In the genomic region with DNA sequence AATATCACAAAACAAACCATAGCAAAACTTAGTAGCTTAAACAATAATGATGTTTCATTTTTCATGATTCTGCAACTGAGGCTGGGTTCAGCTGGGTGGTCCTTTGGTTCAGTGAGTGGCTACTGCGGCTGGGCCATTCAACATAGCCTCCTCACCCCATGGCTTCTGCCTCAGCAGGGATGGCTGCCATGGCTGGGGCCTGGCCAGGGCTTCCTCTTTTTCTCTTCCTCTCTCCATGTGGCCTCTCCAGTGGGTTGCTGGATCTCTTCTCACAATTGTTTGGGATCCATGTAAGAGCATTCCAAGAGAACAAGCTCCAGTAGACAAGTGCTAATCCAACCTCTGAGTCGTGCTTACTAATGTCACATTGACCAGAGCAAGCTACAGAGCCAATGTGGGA, we compare ENCODE assay signal across 25 cellular contexts.
"Had no signal": no experiment of that assay in that cellular context is flagged by ENCODE, and none has a peak within 500 bp of the region (broad histone marks: within the 10 kb centered on the region; RNA-seq: fewer than 3 reads in every experiment).

No MANE protein-coding gene starts in this region.

- H3K9ac ChIP-seq: neural progenitor cell had no signal

- H3K9me3 ChIP-seq: colonic mucosa, esophagus muscularis mucosa, mucosa of descending colon, psoas muscle, sigmoid colon, spleen, testis, tibial artery had no signal

- FAIRE-seq: endothelial cell of umbilical vein had no signal

- H3K27ac ChIP-seq: colonic mucosa, esophagus muscularis mucosa, neural progenitor cell, psoas muscle, sigmoid colon, skin epidermis, spleen, testis, tibial artery had no signal

- H3K4me1 ChIP-seq: colonic mucosa, esophagus muscularis mucosa, neural progenitor cell, psoas muscle, sigmoid colon, spleen, testis, tibial artery had no signal

- DNase-seq: colonic mucosa; effector memory CD4-positive, alpha-beta T cell; foreskin melanocyte; hypothalamus; immature natural killer cell; islet precursor cell; kidney glomerular epithelial cell; left ventricle myocardium superior; mucosa of descending colon; naive thymus-derived CD4-positive, alpha-beta T cell; psoas muscle; right cardiac atrium; sigmoid colon; spleen; stimulated activated CD4-positive, alpha-beta T cell treated with anti-CD3 and anti-CD28 coated beads, Interleukin-4, amount 100 ng/mL, for 4 hours; stimulated activated naive CD8-positive, alpha-beta T cell treated with anti-CD3 and anti-CD28 coated beads, Interleukin-15, Interleukin-2, amounts not matched to agents 100 U/mL and 50 U/mL, for 24 hours; substantia nigra; testis; tibial artery had no signal

- H3K4me3 ChIP-seq: colonic mucosa, esophagus muscularis mucosa, lung, mucosa of descending colon, neural progenitor cell, psoas muscle, sigmoid colon, skin epidermis, spleen, testis, tibial artery had no signal

- H3K36me3 ChIP-seq: colonic mucosa, esophagus muscularis mucosa, neural progenitor cell, sigmoid colon, spleen, tibial artery had no signal

- ATAC-seq: left ventricle myocardium superior; mucosa of descending colon; naive thymus-derived CD4-positive, alpha-beta T cell; psoas muscle; right cardiac atrium; stimulated activated memory B cell treated with anti-CD40 and anti-IgM and Interleukin-4, amounts not matched to agents 10 μg/mL and 1 μg/mL and 100 μg/mL, for 72 hours; stimulated activated naive CD8-positive, alpha-beta T cell treated with anti-CD3 and anti-CD28 coated beads, Interleukin-15, Interleukin-2, amounts not matched to agents 100 U/mL and 50 U/mL, for 24 hours had no signal

- H3K4me2 ChIP-seq: neural progenitor cell had no signal

- H3K27me3 ChIP-seq: colonic mucosa, esophagus muscularis mucosa, neural progenitor cell, sigmoid colon, testis had no signal

- H2AFZ ChIP-seq: neural progenitor cell had no signal
